ENCODE assay signal across 8 cellular contexts in the genomic region with DNA sequence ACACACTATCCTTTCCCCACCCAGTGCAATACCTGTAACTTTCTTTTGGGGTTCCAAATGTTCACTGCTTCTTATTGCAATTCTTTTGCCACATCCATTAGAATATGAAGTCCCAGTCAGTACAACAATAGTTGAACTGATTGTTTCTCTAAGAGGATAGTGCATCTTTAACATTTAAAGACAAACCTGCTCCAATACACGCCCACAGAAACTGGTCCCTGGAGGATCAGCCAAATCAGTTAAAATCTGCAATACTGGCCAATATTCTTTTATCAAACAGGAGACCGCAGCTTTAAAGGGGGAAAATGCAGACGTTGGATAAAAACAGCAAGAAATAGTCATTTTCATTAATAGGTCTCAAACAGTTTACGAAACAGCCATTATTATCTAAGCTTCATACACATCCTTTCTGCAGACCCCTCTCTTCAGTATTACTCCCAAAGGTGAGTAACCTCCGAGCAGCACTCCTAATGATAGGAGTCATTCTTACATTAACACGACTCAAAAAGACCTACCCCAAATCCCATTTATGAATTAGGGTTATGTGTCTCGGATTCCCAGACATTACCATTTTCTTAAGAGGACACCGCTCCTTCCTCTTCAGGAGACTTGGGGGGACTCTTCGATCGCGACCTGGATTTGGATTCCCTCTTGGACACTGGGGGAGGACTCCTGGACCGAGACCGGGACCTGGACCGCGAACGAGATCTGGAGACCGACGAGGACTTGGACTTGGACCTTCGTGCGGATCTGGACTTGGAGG. TPM values are rescaled to one million over a fixed set of nuclear protein-coding genes. Genes with fewer than 3 reads are reported as not detected.
A peak's percentile ranks its signal among the peaks of the same experiment; 100 is the strongest.
DNase-seq lines count a peak whose midpoint lies in the region; ATAC-seq, FAIRE-seq and TF ChIP-seq lines count a peak whose summit lies in the region.

No MANE protein-coding gene starts in this region.

- ATAC-seq in GM18502 (IDR thresholded peaks at IDR 0.05; ENCODE audit: poor library complexity, unreplicated experiment) = no peak
- no peak for ATAC-seq in GM21786 (IDR thresholded peaks at IDR 0.05; ENCODE audit: unreplicated experiment)

- H3K79me2 ChIP-seq in DOHH2 (ENCODE audit: control insufficient read depth, low read length) (peaks cover 79% of the 10 kb centered on the region), OCI-LY3 (ENCODE audit: low read length) (peaks cover 72% of the 10 kb centered on the region), H1 (ENCODE audit: control insufficient read depth in 1 of 2, insufficient read depth in 2 of 2, low read length in 2 of 2) (peaks cover 16 to 62% of the 10 kb centered on the region in 2 experiments), osteoblast (ENCODE audit: insufficient read depth, low read length) (peaks cover 84% of the 10 kb centered on the region)

- no peaks in the 10 kb centered on the region for H3K9me3 ChIP-seq in DOHH2 (ENCODE audit: control insufficient read depth, insufficient read depth, low read length)
- no peaks in the 10 kb centered on the region for H3K9me3 ChIP-seq in OCI-LY3 (ENCODE audit: insufficient read depth, low read length)
- no peaks in the 10 kb centered on the region for H3K9me3 ChIP-seq in H1 (ENCODE audit: insufficient read depth in 2 of 2, low read depth in 1 of 2, low read length in 1 of 2)
- no peaks in the 10 kb centered on the region for H3K9me3 ChIP-seq in osteoblast (ENCODE audit: low read depth, low read length)

- H3K9ac ChIP-seq in OCI-LY3 (ENCODE audit: low read length) (peak overlapping the region; percentile 99), H1 (replicated peaks in 1 of 4; ENCODE audit: extremely low read depth in 1 of 4, low read depth in 3 of 4, low read length in 3 of 4) (peak overlapping the region; percentile 99 to 100 (median 100))

- H2BK15ac ChIP-seq in H1 (ENCODE audit: low read length) = no peak overlapping the region

- peaks cover 28% of the 10 kb centered on the region for H4K20me1 ChIP-seq in DOHH2 (ENCODE audit: control insufficient read depth, insufficient read depth, low read depth, low read length)
- H4K20me1 ChIP-seq in OCI-LY3 (ENCODE audit: insufficient read depth, low read length) = peaks cover 45% of the 10 kb centered on the region
- H4K20me1 ChIP-seq in H1 (replicated peaks in 1 of 2; ENCODE audit: control insufficient read depth in 1 of 2, insufficient read depth in 2 of 2, low read length in 2 of 2) = peaks cover 17% of the 10 kb centered on the region in 2 experiments
- peaks cover 35% of the 10 kb centered on the region for H4K20me1 ChIP-seq in osteoblast (ENCODE audit: insufficient read depth, low read length)

- 3% methylated on average over 17 of the region's 20 CpGs; no CpG with 5 or more reads in 1 of the 2 experiments for whole genome bisulfite sequencing in H1 (ENCODE audit: extremely low coverage in 1 of 2, insufficient coverage in 1 of 2, insufficient read length in 1 of 2, insufficient replicate concordance in 2 of 2, low coverage in 1 of 2, low lambda C conversion rate in 2 of 2, missing lambda C conversion rate in 1 of 2), 2 experiments

- CTCF ChIA-PET in H1 (lab: Charles Lee; ENCODE audit: partially characterized antibody) = interaction anchor here (0.6 to 1.8 kb wide), 3 partner anchors 8 to 78 kb away, joined by 3 read pairs; partner anchors contain the start of gene METTL23

- peak overlapping the region; percentile 75 for H4K8ac ChIP-seq in H1 (ENCODE audit: extremely low read depth, insufficient read depth, low read length)

- H3K23me2 ChIP-seq in H1 (ENCODE audit: low read depth, low read length) = peaks cover 9% of the 10 kb centered on the region; the same call in 1 of the 2 replicates

- H3K23ac ChIP-seq in H1 (ENCODE audit: insufficient read length) = no peak overlapping the region

- POLR2A ChIA-PET in H1 (lab: Charles Lee; ENCODE audit: partially characterized antibody) = interaction anchor here (0.6 to 9.2 kb wide), 19 partner anchors 10 to 510 kb away, joined by 3 to 181 read pairs (median 4); partner anchors contain the start of genes JMJD6, METTL23 and MXRA7

- H3K4me2 ChIP-seq in DOHH2 (ENCODE audit: low read length) (peak overlapping the region; percentile 66), OCI-LY3 (ENCODE audit: low read length) (peak overlapping the region; percentile 92), H1 (ENCODE audit: insufficient read depth in 1 of 2, low read depth in 2 of 2, low read length in 2 of 2) (peak overlapping the region; percentile 72 to 88), osteoblast (ENCODE audit: insufficient read depth, low read length) (peak overlapping the region; percentile 94)

- FAIRE-seq in H1 (lab: Jason Lieb, UNC) = no peak

- peak overlapping the region; percentile 85 for H4K5ac ChIP-seq in H1 (ENCODE audit: insufficient read length, low read depth, low read length)

- H2AK5ac ChIP-seq in H1 (ENCODE audit: low read depth, low read length) = 0 out of 2 replicates have a peak overlapping the region, but pooled peaks have one; percentile 82

- no peak overlapping the region for H2BK12ac ChIP-seq in H1 (ENCODE audit: low read depth, low read length)

- peak in 1 of 2 experiments; percentile 44; a peak in 2 of 3 replicates for TF ChIP-seq POLR2A in H1 (IDR thresholded peaks at IDR 0.05; ENCODE audit: control extremely low read depth in 1 of 2, low read depth in 2 of 2, low read length in 2 of 2)

- H3K4me3 ChIP-seq in DOHH2 (ENCODE audit: low read length) = peak overlapping the region; percentile 89
- peak overlapping the region; percentile 98 for H3K4me3 ChIP-seq in OCI-LY3 (ENCODE audit: low read length)
- H3K4me3 ChIP-seq in H1 (ENCODE audit: extremely low read depth in 1 of 4, insufficient read depth in 2 of 4, low read depth in 3 of 4, low read length in 4 of 4) = peak overlapping the region; percentile 88 to 100 (median 98)
- H3K4me3 ChIP-seq in osteoblast (ENCODE audit: insufficient read depth, low read length) = peak overlapping the region; percentile 98

- no peak for TF ChIP-seq CTCF in DOHH2 (IDR thresholded peaks at IDR 0.05; ENCODE audit: low read depth, low read length, poor library complexity, severe bottlenecking)
- TF ChIP-seq CTCF in OCI-LY3 (IDR thresholded peaks at IDR 0.05; ENCODE audit: low read depth, low read length) = no peak
- no peak for TF ChIP-seq CTCF in H1 (IDR thresholded peaks at IDR 0.05; ENCODE audit: control extremely low read depth in 1 of 3, insufficient read depth in 1 of 3, low read depth in 1 of 3, low read length in 3 of 3)
- TF ChIP-seq CTCF in osteoblast (IDR thresholded peaks at IDR 0.05; ENCODE audit: extremely low read depth, low read depth, low read length) = no peak

- H3K27ac ChIP-seq in DOHH2 (ENCODE audit: low read depth, low read length) = peak overlapping the region; percentile 93
- H3K27ac ChIP-seq in OCI-LY3 (ENCODE audit: low read length) = peak overlapping the region; percentile 84
- H3K27ac ChIP-seq in H1 (ENCODE audit: low read depth, low read length) = peak overlapping the region; percentile 98
- H3K27ac ChIP-seq in osteoblast (ENCODE audit: low read depth, low read length) = peak overlapping the region; percentile 86

- H3K4ac ChIP-seq in H1 (replicated peaks; ENCODE audit: insufficient read length, low read depth, low read length) = peak overlapping the region; percentile 44

- H3F3A ChIP-seq in DOHH2 (ENCODE audit: control insufficient read depth, insufficient read depth) = peaks cover 57% of the 10 kb centered on the region

- no peaks in the 10 kb centered on the region for H3K9me2 ChIP-seq in DOHH2 (replicated peaks; ENCODE audit: control insufficient read depth, low read length)

- H3K14ac ChIP-seq in H1 (ENCODE audit: insufficient read length) = no peak overlapping the region

- H3K36me3 ChIP-seq in DOHH2 (ENCODE audit: control insufficient read depth, low read length) (peaks cover 60% of the 10 kb centered on the region), OCI-LY3 (replicated peaks; ENCODE audit: low read depth, low read length) (peaks cover 53% of the 10 kb centered on the region), H1 (ENCODE audit: control insufficient read depth in 2 of 4, insufficient read depth in 4 of 4, low read length in 3 of 4) (peaks cover 15 to 48% (median 36%) of the 10 kb centered on the region in 4 experiments), osteoblast (ENCODE audit: insufficient read depth, low read length) (peaks cover 48% of the 10 kb centered on the region)

- peak overlapping the region; percentile 60 for H3K56ac ChIP-seq in H1 (replicated peaks; ENCODE audit: insufficient read length, low read depth, low read length)

- H3K4me1 ChIP-seq in DOHH2 (ENCODE audit: control insufficient read depth, low read length) (peaks cover 51% of the 10 kb centered on the region), OCI-LY3 (ENCODE audit: low read length) (peaks cover 30% of the 10 kb centered on the region), H1 (replicated peaks in 1 of 4; ENCODE audit: control insufficient read depth in 3 of 4, insufficient read depth in 4 of 4, low read length in 3 of 4) (peaks cover 3 to 12% (median 7%) of the 10 kb centered on the region in 4 experiments; a peak in 6 of 7 replicates), osteoblast (ENCODE audit: insufficient read depth, low read length) (peaks cover 40% of the 10 kb centered on the region)

- no peak for TF ChIP-seq EP300 in H1 (IDR thresholded peaks at IDR 0.05; ENCODE audit: borderline replicate concordance in 1 of 2, low read depth in 2 of 2, low read length in 2 of 2)

- H2BK5ac ChIP-seq in H1 (ENCODE audit: low read depth, low read length) = peak overlapping the region; percentile 90

- H3K79me1 ChIP-seq in H1 (ENCODE audit: low read depth, low read length) = no peaks in the 10 kb centered on the region

- TF ChIP-seq RAD21 in H1 (IDR thresholded peaks at IDR 0.05 in 1 of 2, conservative IDR thresholded peaks at IDR 0.05 in 1 of 2; ENCODE audit: low read depth in 2 of 2, low read length in 2 of 2) = no peak

- peak overlapping the region; percentile 76 for H4K91ac ChIP-seq in H1 (replicated peaks; ENCODE audit: insufficient read length, low read length)

- DNase-seq in H1 (ENCODE audit: low read depth in 1 of 2, low spot score in 2 of 2) (no peak), osteoblast (ENCODE audit: insufficient read length, low spot score, missing footprints) (peak; percentile 56), DMS 273 (lab: John Stamatoyannopoulos, UW; ENCODE audit: unreplicated experiment) (no peak), ecto neural progenitor cell (ENCODE audit: low spot score) (no peak)

- no peak overlapping the region for H2AFZ ChIP-seq in OCI-LY3 (ENCODE audit: low read depth, low read length)
- H2AFZ ChIP-seq in H1 (ENCODE audit: low read length) = no peak overlapping the region
- no peak overlapping the region for H2AFZ ChIP-seq in osteoblast (ENCODE audit: low read length)

- peak overlapping the region; percentile 84; the same call in 1 of the 2 replicates for H3K18ac ChIP-seq in H1 (ENCODE audit: extremely low read depth, low read length)

- H2BK20ac ChIP-seq in H1 (ENCODE audit: low read length) = no peak overlapping the region

- H3K27me3 ChIP-seq in DOHH2 (ENCODE audit: control insufficient read depth, low read length) (no peaks in the 10 kb centered on the region), OCI-LY3 (ENCODE audit: low read depth, low read length) (no peaks in the 10 kb centered on the region), H1 (replicated peaks in 1 of 4; ENCODE audit: control insufficient read depth in 3 of 4, extremely low read depth in 1 of 4, insufficient read depth in 3 of 4, low read length in 3 of 4) (no peaks in the 10 kb centered on the region), osteoblast (ENCODE audit: insufficient read depth, low read length) (no peaks in the 10 kb centered on the region)

- H2BK120ac ChIP-seq in H1 (replicated peaks; ENCODE audit: low read depth, low read length) = no peak overlapping the region

RNA-seq across cellular contexts. Expression of gene SRSF2, which starts 1.4 kb away (rescaled TPM):
- total RNA-seq in H1 (2021; fragmentation: NEBNext Ultra II Directional; extraction: Animal tissue kit (Norgen Biotek cat#: 25700)) = 397 and 413 TPM in 2 replicates
- polyA plus RNA-seq in H1 (2011; rRNA removed) = 401 and 479 TPM in 2 replicates
- polyA plus RNA-seq in H1 (2011; cell fraction: cytosol; rRNA removed) = 476 TPM
- polyA plus RNA-seq in H1 (2011; cell fraction: nucleus; rRNA removed) = 766 TPM
- polyA plus RNA-seq in H1 (2012, experiment 1 of 2) = 293 to 353 TPM (median 324 TPM) in 4 replicates
- polyA plus RNA-seq in H1 (2012, experiment 2 of 2) = 136 TPM
- 351 TPM for polyA plus RNA-seq in H1 (2013, experiment 1 of 2)
- 323 TPM for polyA plus RNA-seq in H1 (2013, experiment 2 of 2)
- polyA minus RNA-seq in H1 (2011; rRNA and poly(A)+ RNA removed) = 111 TPM in 2 replicates
- 337 TPM for polyA minus RNA-seq in H1 (2011; cell fraction: cytosol; rRNA and poly(A)+ RNA removed)
- polyA minus RNA-seq in H1 (2011; cell fraction: nucleus; rRNA and poly(A)+ RNA removed) = 830 TPM
- 88.7 and 102 TPM in 2 replicates for total RNA-seq in osteoblast

RNA-seq across cellular contexts. Expression of gene MFSD11, which starts 2.2 kb away (rescaled TPM):
- 18.9 and 19.8 TPM in 2 replicates for total RNA-seq in H1 (2021; fragmentation: NEBNext Ultra II Directional; extraction: Animal tissue kit (Norgen Biotek cat#: 25700))
- polyA plus RNA-seq in H1 (2011; rRNA removed) = 15.1 and 17.7 TPM in 2 replicates
- 10.6 TPM for polyA plus RNA-seq in H1 (2011; cell fraction: cytosol; rRNA removed)
- 27.8 TPM for polyA plus RNA-seq in H1 (2011; cell fraction: nucleus; rRNA removed)
- polyA plus RNA-seq in H1 (2012, experiment 1 of 2) = 13.3 to 15.9 TPM (median 15.0 TPM) in 4 replicates
- 9.3 TPM for polyA plus RNA-seq in H1 (2012, experiment 2 of 2)
- 18.9 TPM for polyA plus RNA-seq in H1 (2013, experiment 1 of 2)
- polyA plus RNA-seq in H1 (2013, experiment 2 of 2) = 18.6 TPM
- 22.0 and 30.9 TPM in 2 replicates for polyA minus RNA-seq in H1 (2011; rRNA and poly(A)+ RNA removed)
- 7.3 TPM for polyA minus RNA-seq in H1 (2011; cell fraction: cytosol; rRNA and poly(A)+ RNA removed)
- 31.0 TPM for polyA minus RNA-seq in H1 (2011; cell fraction: nucleus; rRNA and poly(A)+ RNA removed)
- 42.0 and 45.4 TPM in 2 replicates for total RNA-seq in osteoblast

RNA-seq across cellular contexts. Expression of gene METTL23, which starts 9.1 kb away (rescaled TPM):
- total RNA-seq in H1 (2021; fragmentation: NEBNext Ultra II Directional; extraction: Animal tissue kit (Norgen Biotek cat#: 25700)) = 36.1 and 36.2 TPM in 2 replicates
- 41.3 and 60.2 TPM in 2 replicates for polyA plus RNA-seq in H1 (2011; rRNA removed)
- polyA plus RNA-seq in H1 (2011; cell fraction: cytosol; rRNA removed) = 51.3 TPM
- 40.3 TPM for polyA plus RNA-seq in H1 (2011; cell fraction: nucleus; rRNA removed)
- polyA plus RNA-seq in H1 (2012, experiment 1 of 2) = 36.4 to 47.2 TPM (median 43.1 TPM) in 4 replicates
- polyA plus RNA-seq in H1 (2012, experiment 2 of 2) = 34.6 TPM
- polyA plus RNA-seq in H1 (2013, experiment 1 of 2) = 40.2 TPM
- 38.5 TPM for polyA plus RNA-seq in H1 (2013, experiment 2 of 2)
- polyA minus RNA-seq in H1 (2011; rRNA and poly(A)+ RNA removed) = 25.9 and 32.3 TPM in 2 replicates
- 11.8 TPM for polyA minus RNA-seq in H1 (2011; cell fraction: cytosol; rRNA and poly(A)+ RNA removed)
- 16.5 TPM for polyA minus RNA-seq in H1 (2011; cell fraction: nucleus; rRNA and poly(A)+ RNA removed)
- 25.7 and 28.6 TPM in 2 replicates for total RNA-seq in osteoblast

RNA-seq across cellular contexts. Expression of gene JMJD6, which starts 9.4 kb away (rescaled TPM):
- total RNA-seq in H1 (2021; fragmentation: NEBNext Ultra II Directional; extraction: Animal tissue kit (Norgen Biotek cat#: 25700)) = 18.6 and 22.2 TPM in 2 replicates
- 8.6 and 10.6 TPM in 2 replicates for polyA plus RNA-seq in H1 (2011; rRNA removed)
- 9.9 TPM for polyA plus RNA-seq in H1 (2011; cell fraction: cytosol; rRNA removed)
- 11.7 TPM for polyA plus RNA-seq in H1 (2011; cell fraction: nucleus; rRNA removed)
- polyA plus RNA-seq in H1 (2012, experiment 1 of 2) = 18.3 to 22.2 TPM (median 19.1 TPM) in 4 replicates
- polyA plus RNA-seq in H1 (2012, experiment 2 of 2) = 9.1 TPM
- 10.0 TPM for polyA plus RNA-seq in H1 (2013, experiment 1 of 2)
- polyA plus RNA-seq in H1 (2013, experiment 2 of 2) = 8.7 TPM
- 3.1 and 5.3 TPM in 2 replicates for polyA minus RNA-seq in H1 (2011; rRNA and poly(A)+ RNA removed)
- polyA minus RNA-seq in H1 (2011; cell fraction: cytosol; rRNA and poly(A)+ RNA removed) = 5.8 TPM
- 6.7 TPM for polyA minus RNA-seq in H1 (2011; cell fraction: nucleus; rRNA and poly(A)+ RNA removed)
- 18.8 and 21.5 TPM in 2 replicates for total RNA-seq in osteoblast

RNA-seq across cellular contexts. Expression of gene MXRA7, which starts 25.0 kb away (rescaled TPM):
- total RNA-seq in H1 (2021; fragmentation: NEBNext Ultra II Directional; extraction: Animal tissue kit (Norgen Biotek cat#: 25700)) = 21.3 and 26.6 TPM in 2 replicates
- polyA plus RNA-seq in H1 (2011; rRNA removed) = 12.8 and 17.8 TPM in 2 replicates
- 19.7 TPM for polyA plus RNA-seq in H1 (2011; cell fraction: cytosol; rRNA removed)
- 15.7 TPM for polyA plus RNA-seq in H1 (2011; cell fraction: nucleus; rRNA removed)
- 22.5 to 26.9 TPM (median 24.9 TPM) in 4 replicates for polyA plus RNA-seq in H1 (2012, experiment 1 of 2)
- 28.3 TPM for polyA plus RNA-seq in H1 (2012, experiment 2 of 2)
- 26.7 TPM for polyA plus RNA-seq in H1 (2013, experiment 1 of 2)
- polyA plus RNA-seq in H1 (2013, experiment 2 of 2) = 34.1 TPM
- polyA minus RNA-seq in H1 (2011; rRNA and poly(A)+ RNA removed) = 13.7 and 15.2 TPM in 2 replicates
- 9.0 TPM for polyA minus RNA-seq in H1 (2011; cell fraction: cytosol; rRNA and poly(A)+ RNA removed)
- polyA minus RNA-seq in H1 (2011; cell fraction: nucleus; rRNA and poly(A)+ RNA removed) = 6.9 TPM
- 352 and 388 TPM in 2 replicates for total RNA-seq in osteoblast
